Comparison of ENCODE assay signal across 30 cellular contexts in the genomic region with DNA sequence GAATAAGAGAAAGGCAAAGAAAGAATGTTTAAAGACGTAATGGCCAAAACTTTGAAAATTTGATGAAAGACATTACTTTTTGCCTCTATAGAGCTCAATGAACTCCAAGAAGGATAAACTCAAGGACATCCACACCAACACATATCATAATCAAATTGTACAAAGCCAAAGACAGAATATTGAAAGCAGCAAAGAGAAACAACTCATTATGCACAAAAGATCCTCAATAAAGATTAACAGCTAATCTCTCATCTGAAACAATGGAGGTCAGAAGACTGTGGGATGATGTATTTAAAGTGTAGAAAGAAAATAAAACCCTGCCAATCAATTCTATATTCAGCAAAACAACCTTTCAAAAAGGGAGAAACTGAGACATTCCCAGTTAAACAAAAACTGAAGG.
"Had no signal": no experiment of that assay in that cellular context is flagged by ENCODE, and none has a peak within 500 bp of the region (broad histone marks: within the 10 kb centered on the region; RNA-seq: fewer than 3 reads in every experiment).

No MANE protein-coding gene starts in this region.

- DNase-seq: natural killer cell; occipital lobe; ovary; posterior cingulate gyrus; psoas muscle; right cardiac atrium; spleen; stimulated activated CD4-positive, alpha-beta T cell treated with anti-CD3 and anti-CD28 coated beads, Interleukin-12 subunit alpha, Interleukin-12 subunit beta, amount 100 ng/mL, for 4 hours; stimulated activated CD4-positive, alpha-beta T cell treated with anti-CD3 and anti-CD28 coated beads, Interleukin-1b, Interleukin-23, amount 100 ng/mL, for 48 hours; stimulated activated CD4-positive, alpha-beta T cell treated with anti-CD3 and anti-CD28 coated beads, Interleukin-4, amount 100 ng/mL, for 1 hour; stimulated activated CD4-positive, alpha-beta T cell treated with anti-CD3 and anti-CD28 coated beads, Interleukin-4, amount 100 ng/mL, for 4 hours; stimulated activated CD8-positive, alpha-beta memory T cell treated with anti-CD3 and anti-CD28 coated beads, Interleukin-4, amount 100 ng/mL, for 48 hours; stimulated activated naive CD4-positive, alpha-beta T cell treated with Interleukin-2 at 50 U/mL for 16 hours; stomach; thyroid gland; trophoblast cell; upper lobe of left lung had no signal

- ATAC-seq: natural killer cell; psoas muscle; right cardiac atrium; sciatic nerve; stimulated activated memory B cell treated with anti-CD40 and anti-IgM and Interleukin-4, amounts not matched to agents 10 μg/mL and 1 μg/mL and 100 μg/mL, for 72 hours had no signal

- H3K4me1 Mint-ChIP-seq: natural killer cell; stimulated activated memory B cell treated with anti-CD40 and anti-IgM and Interleukin-4, amounts not matched to agents 10 μg/mL and 1 μg/mL and 100 μg/mL, for 72 hours had no signal

- H3K4me1 ChIP-seq: neural progenitor cell, parathyroid adenoma, psoas muscle, spleen, stomach, thyroid gland, tibial nerve, vagina had no signal

- H3K4me3 Mint-ChIP-seq: natural killer cell; nephron; neural progenitor cell; stimulated activated memory B cell treated with anti-CD40 and anti-IgM and Interleukin-4, amounts not matched to agents 10 μg/mL and 1 μg/mL and 100 μg/mL, for 72 hours; stimulated activated naive CD8-positive, alpha-beta T cell treated with anti-CD3 and anti-CD28 coated beads, Interleukin-15, Interleukin-2, amounts not matched to agents 100 ng/mL and 50 ng/mL, for 24 hours had no signal

- H3K36me3 Mint-ChIP-seq: natural killer cell; neural progenitor cell; stimulated activated memory B cell treated with anti-CD40 and anti-IgM and Interleukin-4, amounts not matched to agents 10 μg/mL and 1 μg/mL and 100 μg/mL, for 72 hours had no signal

- H3K4me3 ChIP-seq: neural progenitor cell, ovary, psoas muscle, skin epidermis, smooth muscle cell, spleen, stomach, thoracic aorta, thyroid gland, tibial nerve, upper lobe of left lung, vagina had no signal

- H3K27me3 ChIP-seq: neural progenitor cell, ovary, stomach, thyroid gland, tibial nerve, upper lobe of left lung, vagina had no signal

- H3K27me3 Mint-ChIP-seq: progenitor cell of endocrine pancreas; stimulated activated memory B cell treated with anti-CD40 and anti-IgM and Interleukin-4, amounts not matched to agents 10 μg/mL and 1 μg/mL and 100 μg/mL, for 72 hours; stimulated activated naive CD8-positive, alpha-beta T cell treated with anti-CD3 and anti-CD28 coated beads, Interleukin-15, Interleukin-2, amounts not matched to agents 100 ng/mL and 50 ng/mL, for 24 hours had no signal

- H3K4me2 ChIP-seq: neural progenitor cell, smooth muscle cell had no signal

- H2AFZ ChIP-seq: neural progenitor cell, parathyroid adenoma had no signal

- H3K27ac ChIP-seq: neural progenitor cell, ovary, parathyroid adenoma, psoas muscle, skin epidermis, spleen, stomach, thoracic aorta, thyroid gland, tibial nerve, upper lobe of left lung, vagina had no signal

- H3K9me3 ChIP-seq: ovary, thoracic aorta, thyroid gland, vagina had no signal

- H3K9ac ChIP-seq: neural progenitor cell, parathyroid adenoma had no signal

- H3K79me2 ChIP-seq: parathyroid adenoma had no signal

- FAIRE-seq: urothelium cell line had no signal

- H3K36me3 ChIP-seq: neural progenitor cell, ovary, spleen, stomach, thoracic aorta, thyroid gland, tibial nerve, upper lobe of left lung, vagina had no signal

- H3K27ac Mint-ChIP-seq: natural killer cell; nephron; neural progenitor cell; progenitor cell of endocrine pancreas; stimulated activated memory B cell treated with anti-CD40 and anti-IgM and Interleukin-4, amounts not matched to agents 10 μg/mL and 1 μg/mL and 100 μg/mL, for 72 hours; stimulated activated naive CD8-positive, alpha-beta T cell treated with anti-CD3 and anti-CD28 coated beads, Interleukin-15, Interleukin-2, amounts not matched to agents 100 ng/mL and 50 ng/mL, for 24 hours had no signal
